ENCODE assay signal across 13 cellular contexts in genomic region chr6:112563368-112563767, GRCh38.
DNase-seq lines count a peak whose midpoint lies in the region; ATAC-seq, FAIRE-seq and TF ChIP-seq lines count a peak whose summit lies in the region.
"Had no signal": no experiment of that assay in that cellular context is flagged by ENCODE, and none has a peak within 500 bp of the region (broad histone marks: within the 10 kb centered on the region; RNA-seq: fewer than 3 reads in every experiment).

No MANE protein-coding gene starts in this region.

- ATAC-seq in right cardiac atrium (peak; percentile 25 to 28), HG02571 (IDR thresholded peaks at IDR 0.05; ENCODE audit: unreplicated experiment) (no peak), GM19351 (IDR thresholded peaks at IDR 0.05; ENCODE audit: unreplicated experiment) (no peak)
- ATAC-seq: stimulated activated memory B cell treated with anti-CD40 and anti-IgM and Interleukin-4, amounts not matched to agents 10 μg/mL and 1 μg/mL and 100 μg/mL, for 72 hours had no signal

- in situ Hi-C loops in astrocyte of the spinal cord (cut with HindIII; ENCODE audit: low sequenced_read_pairs), result no loop called here

- no peaks in the 10 kb centered on the region for H3K9me3 ChIP-seq in right cardiac atrium (ENCODE audit: control insufficient read depth, low read length)
- H3K9me3 ChIP-seq: lower lobe of right lung had no signal

- intact Hi-C loops in right cardiac atrium (cut with DNase I) (no loop called here), cardiac septum (cut with DNase I) (no loop called here)

- peaks cover 2% of the 10 kb centered on the region for H3K4me1 ChIP-seq in right cardiac atrium (ENCODE audit: control insufficient read depth, insufficient read depth, low read length)
- H3K4me1 ChIP-seq: lower lobe of right lung had no signal

- 48% methylated on average over 3 of the region's 3 CpGs for WGBS in right cardiac atrium

- no peaks in the 10 kb centered on the region for H3K27me3 ChIP-seq in right cardiac atrium (ENCODE audit: control insufficient read depth, insufficient read depth)

- no peak overlapping the region for H3K4me3 ChIP-seq in right cardiac atrium (ENCODE audit: low read length)
- no peak overlapping the region for H3K4me3 ChIP-seq in astrocyte of the spinal cord (ENCODE audit: low read depth, low read length)
- H3K4me3 ChIP-seq: lower lobe of right lung had no signal

- no peak for DNase-seq in right cardiac atrium
- no peak for DNase-seq in cardiac septum (ENCODE audit: low spot score)
- peak; percentile 78 for DNase-seq in astrocyte of the spinal cord (ENCODE audit: low read depth, low spot score)
- DNase-seq in islet precursor cell, result peak; percentile 79
- DNase-seq in urothelium cell line (ENCODE audit: low spot score), result peak; percentile 42
- DNase-seq in activated naive CD4-positive, alpha-beta T cell (lab: John Stamatoyannopoulos, UW), result no peak
- DNase-seq: activated CD4-positive, alpha-beta memory T cell treated with anti-CD3 and anti-CD28 coated beads, Interleukin-2, amount 10 ng/mL, durations not matched to agents 7 days and 5 days; activated naive CD8-positive, alpha-beta T cell treated with anti-CD3 and anti-CD28 coated beads for 36 hours; lower lobe of right lung had no signal

- H3K27ac ChIP-seq in right cardiac atrium (ENCODE audit: low read length), result peak overlapping the region; percentile 45
- H3K27ac ChIP-seq: KMS-11, lower lobe of right lung had no signal

- no peak for TF ChIP-seq CTCF in astrocyte of the spinal cord (IDR thresholded peaks at IDR 0.05; ENCODE audit: low read depth, low read length)

- no peak for FAIRE-seq in urothelium cell line (lab: Jason Lieb, UNC)

Comparison
In these comparisons a context has a peak if more than half of its experiments do, and no peak if none do; other contexts are left out.
1. ATAC-seq: peak in right cardiac atrium (2 of 2); none in HG02571 (single experiment) and GM19351 (single experiment).
2. DNase-seq: peak in astrocyte of the spinal cord (single experiment), islet precursor cell (single experiment) and urothelium cell line (single experiment); none in right cardiac atrium (0 of 3), cardiac septum (single experiment) and activated naive CD4-positive, alpha-beta T cell (0 of 4).